In genomic region chr17:78438271-78438691, GRCh38 we compare ENCODE assay signal across 12 cellular contexts.
"Had no signal": no experiment of that assay in that cellular context is flagged by ENCODE, and none has a peak within 500 bp of the region (broad histone marks: within the 10 kb centered on the region; RNA-seq: fewer than 3 reads in every experiment).

No MANE protein-coding gene starts in this region.

- H3K27me3 Mint-ChIP-seq: activated CD4-positive, alpha-beta memory T cell treated with anti-CD3 and anti-CD28 coated beads, Interleukin-2, amount 10 ng/mL, durations not matched to agents 7 days and 5 days had no signal

- H3K4me1 Mint-ChIP-seq: activated CD4-positive, alpha-beta memory T cell treated with anti-CD3 and anti-CD28 coated beads, Interleukin-2, amount 10 ng/mL, durations not matched to agents 7 days and 5 days; activated naive CD8-positive, alpha-beta T cell treated with anti-CD3 and anti-CD28 coated beads, Interleukin-2, amount 10 ng/mL, durations not matched to agents 7 days and 5 days had no signal

- DNase-seq: activated CD4-positive, alpha-beta memory T cell treated with anti-CD3 and anti-CD28 coated beads, Interleukin-2, amount 10 ng/mL, durations not matched to agents 7 days and 5 days; activated naive CD8-positive, alpha-beta T cell treated with anti-CD3 and anti-CD28 coated beads, Interleukin-2, amount 10 ng/mL, durations not matched to agents 7 days and 5 days; anterior cingulate cortex; dorsolateral prefrontal cortex; hypothalamus; mucosa of descending colon; nephron progenitor cell; ovary; stimulated activated CD4-positive, alpha-beta T cell treated with anti-CD3 and anti-CD28 coated beads, Interleukin-4, amount 100 ng/mL, for 1 hour; stimulated activated CD8-positive, alpha-beta memory T cell treated with anti-CD3 and anti-CD28 coated beads, Interleukin-4, amount 100 ng/mL, for 48 hours; thyroid gland had no signal

- ATAC-seq: activated CD4-positive, CD25-positive, alpha-beta regulatory T cell treated with anti-CD3 and anti-CD28 coated beads, Interleukin-2, amount 50 U/mL, for 24 hours; mucosa of descending colon had no signal

- H3K27ac Mint-ChIP-seq: activated CD4-positive, alpha-beta memory T cell treated with anti-CD3 and anti-CD28 coated beads, Interleukin-2, amount 10 ng/mL, durations not matched to agents 7 days and 5 days; activated naive CD8-positive, alpha-beta T cell treated with anti-CD3 and anti-CD28 coated beads, Interleukin-2, amount 10 ng/mL, durations not matched to agents 7 days and 5 days; nephron progenitor cell had no signal

- H3K9me3 Mint-ChIP-seq: activated CD4-positive, alpha-beta memory T cell treated with anti-CD3 and anti-CD28 coated beads, Interleukin-2, amount 10 ng/mL, durations not matched to agents 7 days and 5 days had no signal

- H3K4me3 Mint-ChIP-seq: activated CD4-positive, alpha-beta memory T cell treated with anti-CD3 and anti-CD28 coated beads, Interleukin-2, amount 10 ng/mL, durations not matched to agents 7 days and 5 days; activated naive CD8-positive, alpha-beta T cell treated with anti-CD3 and anti-CD28 coated beads, Interleukin-2, amount 10 ng/mL, durations not matched to agents 7 days and 5 days; nephron progenitor cell had no signal
